In the genomic region with DNA sequence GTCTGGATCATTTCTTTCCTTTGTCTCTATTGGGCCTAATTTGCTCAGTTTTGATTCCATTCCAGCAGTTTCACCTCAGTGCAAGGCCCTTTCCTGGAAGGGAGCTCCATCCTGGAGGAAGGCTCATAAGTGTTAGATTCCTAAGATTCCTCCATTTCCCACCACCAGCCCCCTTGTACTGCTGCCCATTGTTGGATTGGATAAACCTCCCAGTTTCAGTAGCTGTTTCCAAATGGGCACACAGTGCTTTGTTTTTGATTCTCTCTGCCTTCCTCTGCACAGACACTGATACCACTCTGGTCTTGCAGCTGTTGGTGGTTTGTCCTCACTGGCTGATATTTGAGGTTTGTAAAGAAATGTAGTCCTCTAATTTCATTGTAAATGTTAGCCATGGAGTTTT, we compare ENCODE assay signal across 17 cellular contexts.
"Had no signal": no experiment of that assay in that cellular context is flagged by ENCODE, and none has a peak within 500 bp of the region (broad histone marks: within the 10 kb centered on the region; RNA-seq: fewer than 3 reads in every experiment).

No MANE protein-coding gene starts in this region.

- H3K27me3 Mint-ChIP-seq: activated CD4-positive, alpha-beta T cell treated with anti-CD3 and anti-CD28 coated beads, Interleukin-2, amount 10 ng/mL, durations not matched to agents 7 days and 5 days; brain; central memory CD8-positive, alpha-beta T cell; stimulated activated memory B cell treated with anti-CD40 and anti-IgM and Interleukin-4, amounts not matched to agents 10 μg/mL and 1 μg/mL and 100 μg/mL, for 72 hours had no signal

- H3K36me3 Mint-ChIP-seq: brain; natural killer cell; stimulated activated memory B cell treated with anti-CD40 and anti-IgM and Interleukin-4, amounts not matched to agents 10 μg/mL and 1 μg/mL and 100 μg/mL, for 72 hours had no signal

- H3K27ac ChIP-seq: gastroesophageal sphincter, transverse colon had no signal

- H3K27me3 ChIP-seq: gastroesophageal sphincter, transverse colon had no signal

- H3K4me1 ChIP-seq: gastroesophageal sphincter had no signal

- H3K4me3 ChIP-seq: gastroesophageal sphincter, lung, transverse colon had no signal

- DNase-seq: activated B cell treated with CpG ODN at 0.5 μM for 24 hours; activated CD4-positive, alpha-beta T cell treated with anti-CD3 and anti-CD28 coated beads, Interleukin-2, amount 10 ng/mL, durations not matched to agents 7 days and 5 days; activated CD8-positive, alpha-beta memory T cell treated with anti-CD3 and anti-CD28 coated beads for 24 hours; activated naive CD4-positive, alpha-beta T cell treated with anti-CD3 and anti-CD28 coated beads for 36 hours; activated T-cell treated with anti-CD3 and anti-CD28 coated beads for 4 hours; effector memory CD4-positive, alpha-beta T cell; left colon; natural killer cell; substantia nigra; transverse colon had no signal

- H3K4me3 Mint-ChIP-seq: activated B cell treated with CpG ODN at 0.5 μM for 24 hours; activated CD4-positive, alpha-beta T cell treated with anti-CD3 and anti-CD28 coated beads, Interleukin-2, amount 10 ng/mL, durations not matched to agents 7 days and 5 days; activated naive CD4-positive, alpha-beta T cell treated with anti-CD3 and anti-CD28 coated beads for 36 hours; activated T-helper 17 cell treated with anti-CD3 and anti-CD28 coated beads, Interleukin-2, amount 50 U/mL, for 72 hours; brain; central memory CD8-positive, alpha-beta T cell; natural killer cell; stimulated activated memory B cell treated with anti-CD40 and anti-IgM and Interleukin-4, amounts not matched to agents 10 μg/mL and 1 μg/mL and 100 μg/mL, for 72 hours; T-helper 1 cell treated with Interleukin-12 subunit alpha and Interleukin-12 subunit beta and Interleukin-4 antibody, amounts not matched to agents 30 μg/mL and 1 μg/mL, for 36 hours had no signal

- H3K4me1 Mint-ChIP-seq: activated B cell treated with CpG ODN at 0.5 μM for 24 hours; activated CD4-positive, alpha-beta T cell treated with anti-CD3 and anti-CD28 coated beads, Interleukin-2, amount 10 ng/mL, durations not matched to agents 7 days and 5 days; activated T-helper 17 cell treated with anti-CD3 and anti-CD28 coated beads, Interleukin-2, amount 50 U/mL, for 72 hours; central memory CD8-positive, alpha-beta T cell; natural killer cell; stimulated activated memory B cell treated with anti-CD40 and anti-IgM and Interleukin-4, amounts not matched to agents 10 μg/mL and 1 μg/mL and 100 μg/mL, for 72 hours had no signal

- H3K9me3 Mint-ChIP-seq: activated B cell treated with CpG ODN at 0.5 μM for 24 hours; activated CD4-positive, alpha-beta T cell treated with anti-CD3 and anti-CD28 coated beads, Interleukin-2, amount 10 ng/mL, durations not matched to agents 7 days and 5 days; activated naive CD4-positive, alpha-beta T cell treated with anti-CD3 and anti-CD28 coated beads for 36 hours; activated T-helper 17 cell treated with anti-CD3 and anti-CD28 coated beads, Interleukin-2, amount 50 U/mL, for 72 hours; brain; central memory CD8-positive, alpha-beta T cell; stimulated activated memory B cell treated with anti-CD40 and anti-IgM and Interleukin-4, amounts not matched to agents 10 μg/mL and 1 μg/mL and 100 μg/mL, for 72 hours; T-helper 1 cell treated with Interleukin-12 subunit alpha and Interleukin-12 subunit beta and Interleukin-4 antibody, amounts not matched to agents 30 μg/mL and 1 μg/mL, for 36 hours had no signal

- ATAC-seq: activated T-helper 17 cell treated with anti-CD3 and anti-CD28 coated beads, Interleukin-2, amount 50 U/mL, for 72 hours; gastroesophageal sphincter; left colon; natural killer cell; stimulated activated memory B cell treated with anti-CD40 and anti-IgM and Interleukin-4, amounts not matched to agents 10 μg/mL and 1 μg/mL and 100 μg/mL, for 72 hours had no signal

- H3K9me3 ChIP-seq: gastroesophageal sphincter, transverse colon had no signal

- H3K27ac Mint-ChIP-seq: activated B cell treated with CpG ODN at 0.5 μM for 24 hours; activated CD4-positive, alpha-beta T cell treated with anti-CD3 and anti-CD28 coated beads, Interleukin-2, amount 10 ng/mL, durations not matched to agents 7 days and 5 days; activated naive CD4-positive, alpha-beta T cell treated with anti-CD3 and anti-CD28 coated beads for 36 hours; activated T-helper 17 cell treated with anti-CD3 and anti-CD28 coated beads, Interleukin-2, amount 50 U/mL, for 72 hours; brain; natural killer cell; stimulated activated memory B cell treated with anti-CD40 and anti-IgM and Interleukin-4, amounts not matched to agents 10 μg/mL and 1 μg/mL and 100 μg/mL, for 72 hours; T-helper 1 cell treated with Interleukin-12 subunit alpha and Interleukin-12 subunit beta and Interleukin-4 antibody, amounts not matched to agents 30 μg/mL and 1 μg/mL, for 36 hours had no signal
